20 cellular contexts compared by ENCODE assay signal in genomic region chr20:37341632-37342031, GRCh38.
"Had no signal": no experiment of that assay in that cellular context is flagged by ENCODE, and none has a peak within 500 bp of the region (broad histone marks: within the 10 kb centered on the region; RNA-seq: fewer than 3 reads in every experiment).

No MANE protein-coding gene starts in this region.

- H3K4me1 ChIP-seq: psoas muscle had no signal

- H3K4me3 Mint-ChIP-seq: activated B cell treated with CpG ODN at 0.5 μM for 24 hours; activated CD8-positive, alpha-beta T cell treated with anti-CD3 and anti-CD28 coated beads for 36 hours; activated T-cell treated with anti-CD3 and anti-CD28 coated beads, Interleukin-2, amount 50 U/mL, for 4 hours; central memory CD8-positive, alpha-beta T cell; naive thymus-derived CD8-positive, alpha-beta T cell had no signal

- H3K36me3 ChIP-seq: brain microvascular endothelial cell, left lung, right lobe of liver, thoracic aorta had no signal

- H3K4me3 ChIP-seq: coronary artery, left lung, psoas muscle, right lobe of liver, thoracic aorta had no signal

- H3K27me3 Mint-ChIP-seq: activated B cell treated with CpG ODN at 0.5 μM for 24 hours; activated CD8-positive, alpha-beta T cell treated with anti-CD3 and anti-CD28 coated beads for 36 hours; central memory CD8-positive, alpha-beta T cell; naive thymus-derived CD8-positive, alpha-beta T cell had no signal

- H3K9me3 Mint-ChIP-seq: activated B cell treated with CpG ODN at 0.5 μM for 24 hours; activated CD8-positive, alpha-beta T cell treated with anti-CD3 and anti-CD28 coated beads for 36 hours; activated naive CD4-positive, alpha-beta T cell treated with anti-CD3 and anti-CD28 coated beads, Interleukin-2, amount 50 U/mL, for 72 hours; activated T-cell treated with anti-CD3 and anti-CD28 coated beads, Interleukin-2, amount 50 U/mL, for 4 hours; central memory CD8-positive, alpha-beta T cell; naive thymus-derived CD8-positive, alpha-beta T cell had no signal

- H3K9me3 ChIP-seq: left lung, psoas muscle, right lobe of liver, thoracic aorta had no signal

- H3K36me3 Mint-ChIP-seq: activated naive CD4-positive, alpha-beta T cell treated with anti-CD3 and anti-CD28 coated beads, Interleukin-2, amount 50 U/mL, for 72 hours; naive thymus-derived CD8-positive, alpha-beta T cell had no signal

- H3K27ac Mint-ChIP-seq: activated B cell treated with CpG ODN at 0.5 μM for 24 hours; activated CD8-positive, alpha-beta T cell treated with anti-CD3 and anti-CD28 coated beads for 36 hours had no signal

- H3K27me3 ChIP-seq: brain microvascular endothelial cell, right lobe of liver had no signal

- ATAC-seq: activated CD8-positive, alpha-beta T cell treated with anti-CD3 and anti-CD28 coated beads for 36 hours; activated naive CD4-positive, alpha-beta T cell treated with anti-CD3 and anti-CD28 coated beads, Interleukin-2, amount 50 U/mL, for 72 hours; activated T-cell treated with anti-CD3 and anti-CD28 coated beads, Interleukin-2, amount 50 U/mL, for 4 hours; left lung; naive thymus-derived CD8-positive, alpha-beta T cell; psoas muscle; right lobe of liver had no signal

- DNase-seq: activated B cell treated with CpG ODN at 0.5 μM for 24 hours; activated CD4-positive, alpha-beta T cell treated with anti-CD3 and anti-CD28 coated beads for 48 hours; activated CD8-positive, alpha-beta T cell treated with anti-CD3 and anti-CD28 coated beads for 36 hours; activated effector memory CD4-positive, alpha-beta T cell treated with Interleukin-2 at 50 U/mL for 16 hours; activated T-cell treated with anti-CD3 and anti-CD28 coated beads, Interleukin-2, amount 50 U/mL, for 4 hours; anterior cingulate cortex; brain microvascular endothelial cell; effector CD4-positive, alpha-beta T cell; foreskin fibroblast; hippocampal formation; occipital lobe; psoas muscle; stimulated activated CD4-positive, alpha-beta T cell treated with anti-CD3 and anti-CD28 coated beads, Interleukin-1b, Interleukin-23, amount 100 ng/mL, for 48 hours had no signal

- H3K27ac ChIP-seq: brain microvascular endothelial cell, coronary artery, left lung, psoas muscle, right lobe of liver, thoracic aorta had no signal
